Comparison of ENCODE assay signal across 10 cellular contexts in genomic region chr10:35564276-35564982, GRCh38. TPM values are rescaled to one million over a fixed set of nuclear protein-coding genes. Genes with fewer than 3 reads are reported as not detected.
DNase-seq lines count a peak whose midpoint lies in the region; ATAC-seq and TF ChIP-seq lines count a peak whose summit lies in the region.
"Had no signal": no experiment of that assay in that cellular context is flagged by ENCODE, and none has a peak within 500 bp of the region (broad histone marks: within the 10 kb centered on the region; RNA-seq: fewer than 3 reads in every experiment).

No MANE protein-coding gene starts in this region.

- DNase-seq in activated CD8-positive, alpha-beta memory T cell treated with anti-CD3 and anti-CD28 coated beads, Interleukin-2, amount 10 ng/mL, durations not matched to agents 7 days and 5 days, result no peak
- no peak for DNase-seq in activated CD8-positive, alpha-beta memory T cell treated with anti-CD3 and anti-CD28 coated beads for 24 hours
- peak; percentile 61 for DNase-seq in KBM-7
- peak; percentile 54 for DNase-seq in Right ventricle myocardium superior
- DNase-seq in thoracic aorta (ENCODE audit: low spot score), result no peak
- no peak for DNase-seq in breast epithelium (ENCODE audit: low spot score in 2 of 2)
- no peak for DNase-seq in NCI-H748 (lab: John Stamatoyannopoulos, UW; ENCODE audit: unreplicated experiment)
- DNase-seq in NCI-H524 (lab: John Stamatoyannopoulos, UW), result no peak

- in situ Hi-C loops in KBM-7 (cut with MboI; ENCODE audit: low pct_unique_long_range_greater_than_20kb, low sequenced_read_pairs), result no loop called here

- H3K4me1 Mint-ChIP-seq in activated CD8-positive, alpha-beta memory T cell treated with anti-CD3 and anti-CD28 coated beads, Interleukin-2, amount 10 ng/mL, durations not matched to agents 7 days and 5 days, result peaks cover 11% of the 10 kb centered on the region

- H3K4me3 ChIP-seq in thoracic aorta, result no peak overlapping the region
- no peak overlapping the region for H3K4me3 ChIP-seq in breast epithelium
- H3K4me3 ChIP-seq: A549, Peyer's patch had no signal

- no peaks in the 10 kb centered on the region for H3K9me3 Mint-ChIP-seq in activated CD8-positive, alpha-beta memory T cell treated with anti-CD3 and anti-CD28 coated beads, Interleukin-2, amount 10 ng/mL, durations not matched to agents 7 days and 5 days (ENCODE audit: low read depth)

- no peak overlapping the region for H3K4me3 Mint-ChIP-seq in activated CD8-positive, alpha-beta memory T cell treated with anti-CD3 and anti-CD28 coated beads, Interleukin-2, amount 10 ng/mL, durations not matched to agents 7 days and 5 days

- H3K27ac ChIP-seq in thoracic aorta (peak overlapping the region; percentile 49), breast epithelium (peak overlapping the region in 1 of 2 donors; percentile 73)
- H3K27ac ChIP-seq: A549 had no signal

- intact Hi-C loops in Right ventricle myocardium superior (cut with DNase I) (loop anchor here (5.0 to 10.0 kb wide), 2 partner anchors 227 to 320 kb away; partner anchors contain the start of gene CCNY), breast epithelium (cut with DNase I; ENCODE audit: low total_unique reads) (no loop called here)

- H3K36me3 ChIP-seq in thoracic aorta (peaks cover 8% of the 10 kb centered on the region), breast epithelium (peaks cover 4% of the 10 kb centered on the region)

- TF ChIP-seq CTCF in thoracic aorta (IDR thresholded peaks at IDR 0.05), result no peak
- no peak for TF ChIP-seq CTCF in breast epithelium (IDR thresholded peaks at IDR 0.05)

- peak overlapping the region; percentile 68 for H3K27ac Mint-ChIP-seq in activated CD8-positive, alpha-beta memory T cell treated with anti-CD3 and anti-CD28 coated beads, Interleukin-2, amount 10 ng/mL, durations not matched to agents 7 days and 5 days

- H3K27me3 ChIP-seq in thoracic aorta (replicated peaks; ENCODE audit: insufficient read depth) (no peaks in the 10 kb centered on the region), breast epithelium (no peaks in the 10 kb centered on the region)
- H3K27me3 ChIP-seq: Peyer's patch had no signal

- CTCF ChIA-PET in activated CD8-positive, alpha-beta memory T cell treated with anti-CD3 and anti-CD28 coated beads, Interleukin-2, amount 10 ng/mL, durations not matched to agents 7 days and 5 days (lab: Charles Lee), result interaction anchor here (0.8 to 1.7 kb wide), 3 partner anchors 12 to 471 kb away, joined by 3 to 8 read pairs (median 6); no protein-coding TSS in a partner anchor

- no peaks in the 10 kb centered on the region for H3K27me3 Mint-ChIP-seq in activated CD8-positive, alpha-beta memory T cell treated with anti-CD3 and anti-CD28 coated beads, Interleukin-2, amount 10 ng/mL, durations not matched to agents 7 days and 5 days

- H3K9me3 ChIP-seq in thoracic aorta (no peaks in the 10 kb centered on the region), breast epithelium (no peaks in the 10 kb centered on the region)
- H3K9me3 ChIP-seq: A549, Peyer's patch had no signal

- H3K36me3 Mint-ChIP-seq in activated CD8-positive, alpha-beta memory T cell treated with anti-CD3 and anti-CD28 coated beads, Interleukin-2, amount 10 ng/mL, durations not matched to agents 7 days and 5 days, result no peaks in the 10 kb centered on the region

- peak; percentile 53 for ATAC-seq in activated CD8-positive, alpha-beta memory T cell treated with anti-CD3 and anti-CD28 coated beads, Interleukin-2, amount 10 ng/mL, durations not matched to agents 7 days and 5 days
- ATAC-seq in Right ventricle myocardium superior (ENCODE audit: poor library complexity) (peak; percentile 39), thoracic aorta (ENCODE audit: insufficient number of reproducible peaks, low FRiP score, low read depth) (no peak)
- ATAC-seq: A549 had no signal

- H3K4me1 ChIP-seq in thoracic aorta (ENCODE audit: control insufficient read depth in 1 of 2, low read depth in 2 of 2) (peaks cover 21 to 40% of the 10 kb centered on the region in 2 donors), breast epithelium (no peaks in the 10 kb centered on the region)
- H3K4me1 ChIP-seq: A549 had no signal

- no peak for TF ChIP-seq POLR2A in breast epithelium (IDR thresholded peaks at IDR 0.05)

RNA-seq across cellular contexts. Expression of gene GJD4, which starts 40.7 kb away (rescaled TPM):
- total RNA-seq in activated CD8-positive, alpha-beta memory T cell treated with anti-CD3 and anti-CD28 coated beads, Interleukin-2, amount 10 ng/mL, durations not matched to agents 7 days and 5 days, result not detected
- total RNA-seq in Right ventricle myocardium superior (not detected), thoracic aorta (not detected), breast epithelium (not detected)
- total RNA-seq: Peyer's patch had no signal

Comparison
In these comparisons a context has a peak if more than half of its experiments do, and no peak if none do; other contexts are left out.
1. DNase-seq: peak in KBM-7 (single experiment) and Right ventricle myocardium superior (single experiment); none in activated CD8-positive, alpha-beta memory T cell treated with anti-CD3 and anti-CD28 coated beads, Interleukin-2, amount 10 ng/mL, durations not matched to agents 7 days and 5 days (single experiment), activated CD8-positive, alpha-beta memory T cell treated with anti-CD3 and anti-CD28 coated beads for 24 hours (single experiment), thoracic aorta (single experiment), breast epithelium (0 of 2), NCI-H748 (single experiment) and NCI-H524 (0 of 2).